7 cellular contexts compared by ENCODE assay signal in genomic region chr17:44006581-44007345, GRCh38. TPM values are rescaled to one million over a fixed set of nuclear protein-coding genes. Genes with fewer than 3 reads are reported as not detected.
DNase-seq lines count a peak whose midpoint lies in the region; ATAC-seq and TF ChIP-seq lines count a peak whose summit lies in the region.

No MANE protein-coding gene starts in this region.

- peak; percentile 53 for TF ChIP-seq CTCF in GM13977 (IDR thresholded peaks at IDR 0.05; ENCODE audit: extremely low read depth, insufficient read depth, missing control alignments)

- peak; percentile 57 for ATAC-seq in HG03196 (IDR thresholded peaks at IDR 0.05; ENCODE audit: unreplicated experiment)

- DNase-seq in GM13977 (ENCODE audit: low spot score) (peak; percentile 98), NCI-H510A (lab: John Stamatoyannopoulos, UW) (peak; percentile 60), cerebellum (ENCODE audit: low spot score) (peak; percentile 62), kidney tubule cell (ENCODE audit: low spot score) (peak; percentile 98)
- peak; percentile 90 for DNase-seq in activated CD4-positive, CD25-positive, alpha-beta regulatory T cell treated with anti-CD3 and anti-CD28 coated beads, Interleukin-2, amount 50 U/mL, for 72 hours
- DNase-seq in stimulated activated CD4-positive, alpha-beta T cell treated with anti-CD3 and anti-CD28 coated beads, Interleukin-15, amount 100 ng/mL, for 48 hours (ENCODE audit: low read depth in 2 of 2) = peak; percentile 98 to 100

- in situ Hi-C loops in GM13977 (cut with MboI; ENCODE audit: low pct_unique_long_range_greater_than_20kb, low sequenced_read_pairs, unreplicated experiment) = no loop called here

RNA-seq across cellular contexts. Expression of gene NAGS, which starts 2.3 kb away (rescaled TPM):
- total RNA-seq in cerebellum = 0.64 TPM

RNA-seq across cellular contexts. Expression of gene TMEM101, which starts 8.0 kb away (rescaled TPM):
- total RNA-seq in cerebellum = 25.2 TPM

RNA-seq across cellular contexts. Expression of gene PYY, which starts 53.0 kb away (rescaled TPM):
- total RNA-seq in cerebellum = not detected

RNA-seq across cellular contexts. Expression of gene LSM12, which starts 59.7 kb away (rescaled TPM):
- 18.1 TPM for total RNA-seq in cerebellum

Comparison
In these comparisons a context has a peak if more than half of its experiments do, and no peak if none do; other contexts are left out.
1. Peak in every context shown above with its lines: DNase-seq and ATAC-seq.